Comparison of ENCODE assay signal across 8 cellular contexts in the genomic region with DNA sequence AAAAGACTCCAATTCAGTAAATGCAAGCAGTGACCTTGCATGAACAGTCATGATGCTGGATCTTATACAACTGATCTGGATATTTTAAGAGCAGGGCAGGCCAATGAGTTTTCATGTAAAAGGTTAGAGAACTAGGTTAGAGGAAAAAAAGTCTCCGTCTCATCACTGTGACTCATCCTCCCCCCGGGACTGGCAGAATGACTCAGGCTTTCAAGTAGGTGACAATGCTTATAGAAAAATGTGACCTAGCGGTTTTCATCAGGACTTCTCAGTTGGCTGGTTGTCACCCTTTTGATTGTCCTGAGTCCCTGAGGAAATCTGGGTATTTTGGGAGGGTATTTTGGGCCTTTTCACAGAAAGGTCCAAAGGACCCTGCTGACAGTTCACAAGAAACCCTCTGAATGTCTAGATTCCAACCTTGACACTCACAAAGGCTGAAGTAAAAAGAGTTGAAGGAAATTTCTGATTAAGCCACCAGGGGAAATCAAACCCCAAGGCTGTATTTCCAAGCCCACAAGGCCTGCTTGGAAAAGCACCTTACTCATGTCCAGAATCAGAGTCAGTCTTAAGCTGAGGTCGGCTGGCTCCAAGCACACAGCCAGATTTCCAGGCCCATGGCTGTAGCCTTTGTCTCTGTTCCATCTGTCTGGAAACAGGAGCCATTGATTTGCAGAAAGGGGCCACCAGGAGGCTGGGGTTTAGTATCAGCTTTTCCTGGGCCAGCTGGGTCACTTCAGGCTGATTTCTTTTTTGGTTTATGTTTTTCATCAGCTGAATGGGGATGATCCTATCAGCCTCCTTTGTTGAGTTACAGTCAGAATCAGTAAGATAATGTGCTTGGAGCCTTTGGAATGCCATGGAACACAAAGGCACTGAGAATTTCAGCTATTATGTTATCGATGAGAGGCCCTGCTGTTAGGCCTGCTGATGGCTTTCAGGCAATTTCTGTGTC.
DNase-seq lines count a peak whose midpoint lies in the region; ATAC-seq and TF ChIP-seq lines count a peak whose summit lies in the region.

No MANE protein-coding gene starts in this region.

- peak; percentile 91 for DNase-seq in AG08395 (ENCODE audit: low spot score)
- DNase-seq in SK-N-DZ (ENCODE audit: low spot score): peak; percentile 84
- DNase-seq in fibroblast of mammary gland (ENCODE audit: low read depth): peak; percentile 97
- DNase-seq in sciatic nerve (ENCODE audit: low spot score): no peak
- DNase-seq in H7: no peak
- DNase-seq in UCSD-AML1 (lab: John Stamatoyannopoulos, UW; ENCODE audit: unreplicated experiment): no peak

- H3K36me3 ChIP-seq in H7 (replicated peaks; ENCODE audit: control insufficient read depth, insufficient read depth, low read length): no peaks in the 10 kb centered on the region

- ATAC-seq in GM18868 (IDR thresholded peaks at IDR 0.05; ENCODE audit: unreplicated experiment) (peak; percentile 97), HG03097 (IDR thresholded peaks at IDR 0.05; ENCODE audit: low FRiP score, unreplicated experiment) (peak; percentile 78), sciatic nerve (peak; percentile 60)

- H3K4me3 ChIP-seq in fibroblast of mammary gland (ENCODE audit: control insufficient read depth, low read depth, low read length) (no peak overlapping the region), H7 (ENCODE audit: insufficient read depth, low read depth, low read length) (no peak overlapping the region)

- H3K27me3 ChIP-seq in H7 (ENCODE audit: control insufficient read depth, insufficient read depth, low read length): no peaks in the 10 kb centered on the region

- intact Hi-C loops in sciatic nerve (cut with DNase I): no loop called here

- peak; percentile 50 for TF ChIP-seq CTCF in fibroblast of mammary gland (conservative IDR thresholded peaks at IDR 0.05; ENCODE audit: control insufficient read depth, insufficient read depth, low read depth, low read length)

Comparison
In these comparisons a context has a peak if more than half of its experiments do, and no peak if none do; other contexts are left out.
1. DNase-seq: peak in AG08395 (single experiment), SK-N-DZ (single experiment) and fibroblast of mammary gland (single experiment); none in sciatic nerve (single experiment), H7 (single experiment) and UCSD-AML1 (single experiment).
2. Peak in every context shown above with its lines, with median percentiles within 50 percentile points of each other: ATAC-seq.